Comparison of ENCODE assay signal across 1 cellular context in genomic region chr6:99424761-99425646, GRCh38.
A peak's percentile ranks its signal among the peaks of the same experiment; 100 is the strongest.
TF ChIP-seq lines count a peak whose summit lies in the region.

TSS of gene PNISR (minus strand) at chr6:99425308. CDS start at chr6:99414659, 10,649 bp downstream.

TF ChIP-seq in SK-N-SH, 30 proteins besides CTCF, POLR2A, EP300 and RAD21 (continued from another document):
- TF ChIP-seq PBX3 (IDR thresholded peaks at IDR 0.05) (peak; percentile 57), MXI1 (IDR thresholded peaks at IDR 0.05; ENCODE audit: low read depth, low read length) (peak; percentile 80; the same call in 1 of the 2 replicates), TEAD4 (IDR thresholded peaks at IDR 0.05; ENCODE audit: borderline replicate concordance, insufficient read depth) (no peak), RCOR1 (IDR thresholded peaks at IDR 0.05; ENCODE audit: low read length) (no peak), MEF2A (IDR thresholded peaks at IDR 0.05; ENCODE audit: borderline replicate concordance, low read depth) (no peak), EZH2phosphoT487 (IDR thresholded peaks at IDR 0.05; ENCODE audit: borderline replicate concordance, low read depth) (no peak), FOSL2 (IDR thresholded peaks at IDR 0.05; ENCODE audit: borderline replicate concordance, low read depth) (no peak), NFIC (IDR thresholded peaks at IDR 0.05; ENCODE audit: borderline replicate concordance) (no peak), GATA2 (CRISPR knock-in tag; IDR thresholded peaks at IDR 0.05) (no peak), GABPA (IDR thresholded peaks at IDR 0.05; ENCODE audit: low read depth) (peak; percentile 99), USF1 (IDR thresholded peaks at IDR 0.05; ENCODE audit: borderline replicate concordance, low read depth) (peak; percentile 91), SIN3A (IDR thresholded peaks at IDR 0.05; ENCODE audit: borderline replicate concordance, low read depth, low read length) (peak; percentile 33; the same call in 1 of the 2 replicates)
- TF ChIP-seq, protein P1, sequence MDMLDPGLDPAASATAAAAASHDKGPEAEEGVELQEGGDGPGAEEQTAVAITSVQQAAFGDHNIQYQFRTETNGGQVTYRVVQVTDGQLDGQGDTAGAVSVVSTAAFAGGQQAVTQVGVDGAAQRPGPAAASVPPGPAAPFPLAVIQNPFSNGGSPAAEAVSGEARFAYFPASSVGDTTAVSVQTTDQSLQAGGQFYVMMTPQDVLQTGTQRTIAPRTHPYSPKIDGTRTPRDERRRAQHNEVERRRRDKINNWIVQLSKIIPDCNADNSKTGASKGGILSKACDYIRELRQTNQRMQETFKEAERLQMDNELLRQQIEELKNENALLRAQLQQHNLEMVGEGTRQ (IDR thresholded peaks at IDR 0.05; ENCODE audit: borderline replicate concordance, low read depth, low read length), result peak; percentile 66; the same call in 1 of the 2 replicates
